21 cellular contexts compared by ENCODE assay signal in the genomic region with DNA sequence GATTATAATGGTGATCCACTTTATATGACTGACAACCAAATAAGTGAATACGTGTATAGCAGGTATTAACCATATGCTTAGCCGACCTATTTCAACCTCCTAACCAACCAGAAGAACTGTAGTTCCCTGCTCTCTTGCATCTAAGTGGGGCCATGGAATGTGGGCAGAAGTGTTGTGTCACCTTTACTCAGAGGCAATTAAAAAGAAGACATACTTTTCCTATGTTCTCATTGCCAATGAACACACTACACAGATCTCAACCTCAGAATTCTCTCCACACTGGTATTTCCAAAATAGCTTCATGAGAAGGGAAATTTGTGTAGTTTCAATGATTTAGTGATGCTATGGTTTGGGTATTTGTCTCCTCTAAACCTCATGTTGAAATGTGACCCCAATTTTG.
"Had no signal": no experiment of that assay in that cellular context is flagged by ENCODE, and none has a peak within 500 bp of the region (broad histone marks: within the 10 kb centered on the region; RNA-seq: fewer than 3 reads in every experiment).

No MANE protein-coding gene starts in this region.

- H3K79me2 ChIP-seq: parathyroid adenoma had no signal

- H3K4me3 ChIP-seq: right lobe of liver, testis, upper lobe of left lung had no signal

- H3K9ac ChIP-seq: parathyroid adenoma had no signal

- DNase-seq: activated CD4-positive, alpha-beta memory T cell treated with anti-CD3 and anti-CD28 coated beads for 36 hours; activated CD4-positive, alpha-beta T cell treated with anti-CD3 and anti-CD28 coated beads for 48 hours; activated CD4-positive, CD25-positive, alpha-beta regulatory T cell; activated effector memory CD4-positive, alpha-beta T cell treated with Interleukin-2 at 50 U/mL for 16 hours; activated naive CD4-positive, alpha-beta T cell treated with anti-CD3 and anti-CD28 coated beads for 36 hours; activated T-cell treated with anti-CD3 and anti-CD28 coated beads, Interleukin-2, amount 50 U/mL, for 72 hours; amygdala; kidney glomerular epithelial cell; left ventricle myocardium superior; midbrain; nephron progenitor cell; nucleus accumbens; right lobe of liver; stimulated activated CD4-positive, alpha-beta T cell treated with anti-CD3 and anti-CD28 coated beads, Interleukin-2, amount 100 ng/mL, for 48 hours; stimulated activated CD8-positive, alpha-beta memory T cell treated with anti-CD3 and anti-CD28 coated beads, Interleukin-4, amount 100 ng/mL, for 48 hours; stimulated activated naive B cell treated with anti-CD40 and anti-IgM and Interleukin-4, amounts not matched to agents 10 μg/mL and 1 μg/mL and 100 μg/mL, for 72 hours; T-cell; testis; upper lobe of left lung had no signal

- H3K27ac ChIP-seq: foreskin keratinocyte, parathyroid adenoma, right lobe of liver, testis, upper lobe of left lung had no signal

- ATAC-seq: activated T-cell treated with anti-CD3 and anti-CD28 coated beads, Interleukin-2, amount 50 U/mL, for 72 hours; foreskin keratinocyte; left ventricle myocardium superior; right lobe of liver; stimulated activated naive B cell treated with anti-CD40 and anti-IgM and Interleukin-4, amounts not matched to agents 10 μg/mL and 1 μg/mL and 100 μg/mL, for 72 hours; T-cell had no signal

- H2AFZ ChIP-seq: parathyroid adenoma had no signal

- H3K27me3 ChIP-seq: foreskin keratinocyte, right lobe of liver, testis, upper lobe of left lung had no signal

- H3K9me3 ChIP-seq: right lobe of liver, testis, upper lobe of left lung had no signal

- H3K36me3 ChIP-seq: right lobe of liver, upper lobe of left lung had no signal
